ENCODE assay signal across 39 cellular contexts in genomic region chr11:20880094-20880493, GRCh38.
"Had no signal": no experiment of that assay in that cellular context is flagged by ENCODE, and none has a peak within 500 bp of the region (broad histone marks: within the 10 kb centered on the region; RNA-seq: fewer than 3 reads in every experiment).

No MANE protein-coding gene starts in this region.

- H3K27ac Mint-ChIP-seq: activated naive CD4-positive, alpha-beta T cell treated with anti-CD3 and anti-CD28 coated beads for 36 hours; activated naive CD4-positive, alpha-beta T cell treated with anti-CD3 and anti-CD28 coated beads, Interleukin-2, amount 10 ng/mL, durations not matched to agents 7 days and 5 days; activated naive CD4-positive, alpha-beta T cell treated with anti-CD3 and anti-CD28 coated beads, Interleukin-2, amount 50 U/mL, for 24 hours; activated naive CD4-positive, alpha-beta T cell treated with anti-CD3 and anti-CD28 coated beads, Interleukin-2, amount 50 U/mL, for 72 hours; activated naive CD8-positive, alpha-beta T cell; activated naive CD8-positive, alpha-beta T cell treated with anti-CD3 and anti-CD28 coated beads for 36 hours; activated naive CD8-positive, alpha-beta T cell treated with anti-CD3 and anti-CD28 coated beads, Interleukin-2, amount 10 ng/mL, durations not matched to agents 7 days and 5 days; activated naive CD8-positive, alpha-beta T cell treated with anti-CD3 and anti-CD28 coated beads, Interleukin-2, amount 50 U/mL, for 24 hours; activated T-cell treated with anti-CD3 and anti-CD28 coated beads, Interleukin-2, amount 50 U/mL, for 72 hours; activated T-helper 1 cell treated with anti-CD3 and anti-CD28 coated beads, Interleukin-12 subunit alpha, Interleukin-12 subunit beta, Interleukin-2, Interleukin-4 antibody, amounts not matched to agents 30 ng/mL and 10 ng/mL and 1 ng/mL, durations not matched to agents 14 hours and 24 hours and 36 hours; activated T-helper 17 cell treated with anti-CD3 and anti-CD28 coated beads, Interleukin-2, amount 50 U/mL, for 72 hours; activated T-helper 2 cell treated with anti-CD3 and anti-CD28 coated beads, Interferon-gamma antibody, Interleukin-2, Interleukin-4, amounts not matched to agents 10 μg/mL and 5 μg/mL and 100 μg/mL, durations not matched to agents 14 hours and 24 hours and 36 hours; brain had no signal

- H3K4me1 ChIP-seq: adrenal gland, ascending aorta, body of pancreas, breast epithelium had no signal

- H3K4me3 Mint-ChIP-seq: activated naive CD4-positive, alpha-beta T cell treated with anti-CD3 and anti-CD28 coated beads for 36 hours; activated naive CD4-positive, alpha-beta T cell treated with anti-CD3 and anti-CD28 coated beads, Interleukin-2, amount 10 ng/mL, durations not matched to agents 7 days and 5 days; activated naive CD4-positive, alpha-beta T cell treated with anti-CD3 and anti-CD28 coated beads, Interleukin-2, amount 50 U/mL, for 24 hours; activated naive CD8-positive, alpha-beta T cell; activated naive CD8-positive, alpha-beta T cell treated with anti-CD3 and anti-CD28 coated beads for 36 hours; activated naive CD8-positive, alpha-beta T cell treated with anti-CD3 and anti-CD28 coated beads, Interleukin-2, amount 10 ng/mL, durations not matched to agents 7 days and 5 days; activated naive CD8-positive, alpha-beta T cell treated with anti-CD3 and anti-CD28 coated beads, Interleukin-2, amount 50 U/mL, for 24 hours; activated T-cell treated with anti-CD3 and anti-CD28 coated beads, Interleukin-2, amount 50 U/mL, for 4 hours; activated T-cell treated with anti-CD3 and anti-CD28 coated beads, Interleukin-2, amount 50 U/mL, for 72 hours; activated T-helper 1 cell treated with anti-CD3 and anti-CD28 coated beads, Interleukin-12 subunit alpha, Interleukin-12 subunit beta, Interleukin-2, Interleukin-4 antibody, amounts not matched to agents 30 ng/mL and 10 ng/mL and 1 ng/mL, durations not matched to agents 14 hours and 24 hours and 36 hours; activated T-helper 17 cell treated with anti-CD3 and anti-CD28 coated beads, Interleukin-2, amount 50 U/mL, for 72 hours; brain; central memory CD8-positive, alpha-beta T cell had no signal

- DNase-seq: activated effector memory CD4-positive, alpha-beta T cell treated with anti-CD3 and anti-CD28 coated beads, Interleukin-2, amount 50 U/mL, for 16 hours; activated effector memory CD4-positive, alpha-beta T cell treated with Interleukin-2 at 50 U/mL for 16 hours; activated gamma-delta T cell; activated gamma-delta T cell treated with Interleukin-2 at 50 U/mL for 16 hours; activated naive CD4-positive, alpha-beta T cell; activated naive CD4-positive, alpha-beta T cell treated with anti-CD3 and anti-CD28 coated beads for 36 hours; activated naive CD4-positive, alpha-beta T cell treated with anti-CD3 and anti-CD28 coated beads, Interleukin-2, amount 10 ng/mL, durations not matched to agents 7 days and 5 days; activated naive CD4-positive, alpha-beta T cell treated with anti-CD3 and anti-CD28 coated beads, Interleukin-2, amount 50 U/mL, for 16 hours; activated naive CD4-positive, alpha-beta T cell treated with Interleukin-2 at 50 U/mL for 16 hours; activated naive CD8-positive, alpha-beta T cell treated with anti-CD3 and anti-CD28 coated beads for 36 hours; activated naive CD8-positive, alpha-beta T cell treated with anti-CD3 and anti-CD28 coated beads, Interleukin-2, amount 10 ng/mL, durations not matched to agents 7 days and 5 days; activated naive CD8-positive, alpha-beta T cell treated with anti-CD3 and anti-CD28 coated beads, Interleukin-2, amount 50 U/mL, for 24 hours; activated T-cell treated with anti-CD3 and anti-CD28 coated beads, Interleukin-2, amount 50 U/mL, for 4 hours; activated T-cell treated with anti-CD3 and anti-CD28 coated beads, Interleukin-2, amount 50 U/mL, for 48 hours; activated T-cell treated with anti-CD3 and anti-CD28 coated beads, Interleukin-2, amount 50 U/mL, for 72 hours; adrenal gland; amniotic stem cell; amygdala; anterior cingulate cortex; aorta; body of pancreas; brain microvascular endothelial cell; caudate nucleus; central memory CD4-positive, alpha-beta T cell; cerebellar nuclear complex had no signal

- H3K4me1 Mint-ChIP-seq: activated naive CD4-positive, alpha-beta T cell treated with anti-CD3 and anti-CD28 coated beads, Interleukin-2, amount 10 ng/mL, durations not matched to agents 7 days and 5 days; activated naive CD4-positive, alpha-beta T cell treated with anti-CD3 and anti-CD28 coated beads, Interleukin-2, amount 50 U/mL, for 24 hours; activated naive CD8-positive, alpha-beta T cell treated with anti-CD3 and anti-CD28 coated beads for 36 hours; activated naive CD8-positive, alpha-beta T cell treated with anti-CD3 and anti-CD28 coated beads, Interleukin-2, amount 10 ng/mL, durations not matched to agents 7 days and 5 days; activated naive CD8-positive, alpha-beta T cell treated with anti-CD3 and anti-CD28 coated beads, Interleukin-2, amount 50 U/mL, for 24 hours; activated T-helper 17 cell treated with anti-CD3 and anti-CD28 coated beads, Interleukin-2, amount 50 U/mL, for 72 hours; brain; central memory CD8-positive, alpha-beta T cell had no signal

- H3K36me3 Mint-ChIP-seq: activated naive CD4-positive, alpha-beta T cell treated with anti-CD3 and anti-CD28 coated beads, Interleukin-2, amount 10 ng/mL, durations not matched to agents 7 days and 5 days; activated naive CD4-positive, alpha-beta T cell treated with anti-CD3 and anti-CD28 coated beads, Interleukin-2, amount 50 U/mL, for 24 hours; activated naive CD4-positive, alpha-beta T cell treated with anti-CD3 and anti-CD28 coated beads, Interleukin-2, amount 50 U/mL, for 72 hours; activated naive CD8-positive, alpha-beta T cell; activated naive CD8-positive, alpha-beta T cell treated with anti-CD3 and anti-CD28 coated beads for 36 hours; activated naive CD8-positive, alpha-beta T cell treated with anti-CD3 and anti-CD28 coated beads, Interleukin-2, amount 10 ng/mL, durations not matched to agents 7 days and 5 days; brain had no signal

- H3K36me3 ChIP-seq: adrenal gland, ascending aorta, brain microvascular endothelial cell, breast epithelium, cardiac muscle cell had no signal

- ATAC-seq: activated naive CD4-positive, alpha-beta T cell treated with anti-CD3 and anti-CD28 coated beads, Interleukin-2, amount 50 U/mL, for 72 hours; activated naive CD8-positive, alpha-beta T cell treated with anti-CD3 and anti-CD28 coated beads, Interleukin-2, amount 50 U/mL, for 24 hours; activated T-cell treated with anti-CD3 and anti-CD28 coated beads, Interleukin-2, amount 50 U/mL, for 4 hours; activated T-cell treated with anti-CD3 and anti-CD28 coated beads, Interleukin-2, amount 50 U/mL, for 72 hours; activated T-helper 17 cell treated with anti-CD3 and anti-CD28 coated beads, Interleukin-2, amount 50 U/mL, for 72 hours; body of pancreas had no signal

- H3K27me3 Mint-ChIP-seq: activated naive CD4-positive, alpha-beta T cell treated with anti-CD3 and anti-CD28 coated beads, Interleukin-2, amount 10 ng/mL, durations not matched to agents 7 days and 5 days; activated naive CD8-positive, alpha-beta T cell; activated naive CD8-positive, alpha-beta T cell treated with anti-CD3 and anti-CD28 coated beads for 36 hours; activated naive CD8-positive, alpha-beta T cell treated with anti-CD3 and anti-CD28 coated beads, Interleukin-2, amount 50 U/mL, for 24 hours; activated T-helper 17 cell treated with anti-CD3 and anti-CD28 coated beads, Interleukin-2, amount 50 U/mL, for 72 hours; brain; central memory CD8-positive, alpha-beta T cell had no signal

- H3K27me3 ChIP-seq: adrenal gland, ascending aorta, body of pancreas, brain microvascular endothelial cell, breast epithelium, cardiac muscle cell had no signal

- H3K27ac ChIP-seq: adrenal gland, ascending aorta, body of pancreas, brain microvascular endothelial cell, breast epithelium, cardiac muscle cell had no signal

- H3K9me3 Mint-ChIP-seq: activated naive CD4-positive, alpha-beta T cell treated with anti-CD3 and anti-CD28 coated beads, Interleukin-2, amount 10 ng/mL, durations not matched to agents 7 days and 5 days; activated naive CD8-positive, alpha-beta T cell treated with anti-CD3 and anti-CD28 coated beads, Interleukin-2, amount 50 U/mL, for 24 hours; activated T-cell treated with anti-CD3 and anti-CD28 coated beads, Interleukin-2, amount 50 U/mL, for 4 hours; activated T-helper 1 cell treated with anti-CD3 and anti-CD28 coated beads, Interleukin-12 subunit alpha, Interleukin-12 subunit beta, Interleukin-2, Interleukin-4 antibody, amounts not matched to agents 30 ng/mL and 10 ng/mL and 1 ng/mL, durations not matched to agents 14 hours and 24 hours and 36 hours; activated T-helper 2 cell treated with anti-CD3 and anti-CD28 coated beads, Interferon-gamma antibody, Interleukin-2, Interleukin-4, amounts not matched to agents 10 μg/mL and 5 μg/mL and 100 μg/mL, durations not matched to agents 14 hours and 24 hours and 36 hours; brain had no signal

- FAIRE-seq: astrocyte, bronchial epithelial cell, colon had no signal

- H3K4me3 ChIP-seq: adrenal gland, ascending aorta, body of pancreas, breast epithelium, cardiac muscle cell had no signal

- H3K9me3 ChIP-seq: adrenal gland, ascending aorta, body of pancreas, breast epithelium had no signal
